Comparison of ENCODE assay signal across 14 cellular contexts in genomic region chr2:120939595-120940318, GRCh38.
DNase-seq lines count a peak whose midpoint lies in the region; ATAC-seq and TF ChIP-seq lines count a peak whose summit lies in the region.
"Had no signal": no experiment of that assay in that cellular context is flagged by ENCODE, and none has a peak within 500 bp of the region (broad histone marks: within the 10 kb centered on the region; RNA-seq: fewer than 3 reads in every experiment).

No MANE protein-coding gene starts in this region.

- no peaks in the 10 kb centered on the region for H4K20me1 ChIP-seq in fibroblast of lung (ENCODE audit: control insufficient read depth, extremely low read depth, insufficient read depth, low read length)

- H3K4me1 ChIP-seq in fibroblast of lung (ENCODE audit: control insufficient read depth, extremely low read depth, insufficient read depth, low read length) (peaks cover 38% of the 10 kb centered on the region), sigmoid colon (peaks cover 0 to 69% (median 62%) of the 10 kb centered on the region in 4 donors)

- ATAC-seq in SK-N-SH treated with all-trans-retinoic acid at 6 μM for 48 hours (peak; percentile 22), T-cell (replicated peaks in 1 of 4) (no peak), HG03159 (IDR thresholded peaks at IDR 0.05; ENCODE audit: unreplicated experiment) (no peak)

- H3K4me1 Mint-ChIP-seq in T-cell = no peaks in the 10 kb centered on the region
- H3K4me1 Mint-ChIP-seq: memory B cell had no signal

- CTCF ChIA-PET in T-cell (lab: Charles Lee) = no interaction called here

- H3K79me2 ChIP-seq in fibroblast of lung (ENCODE audit: control insufficient read depth, insufficient read depth, low read length) = peaks cover 4% of the 10 kb centered on the region

- POLR2A ChIA-PET in T-cell (lab: Charles Lee) = no interaction called here

- H3K27me3 ChIP-seq in fibroblast of lung (ENCODE audit: control insufficient read depth, insufficient read depth, low read length) = no peaks in the 10 kb centered on the region
- no peaks in the 10 kb centered on the region for H3K27me3 ChIP-seq in sigmoid colon
- H3K27me3 ChIP-seq: right atrium auricular region had no signal

- H3K9me3 ChIP-seq in fibroblast of lung (ENCODE audit: control insufficient read depth, insufficient read depth, low read depth, low read length) (no peaks in the 10 kb centered on the region), sigmoid colon (no peaks in the 10 kb centered on the region)
- H3K9me3 ChIP-seq: right atrium auricular region had no signal

- TF ChIP-seq CTCF in fibroblast of lung (conservative IDR thresholded peaks at IDR 0.05 in 1 of 2, IDR thresholded peaks at IDR 0.05 in 1 of 2; ENCODE audit: low read depth in 1 of 2, low read length in 2 of 2) (no peak), sigmoid colon (IDR thresholded peaks at IDR 0.05) (no peak)

- 39 to 63% methylated on average over 9 of the region's 9 CpGs for WGBS in sigmoid colon, 2 donors

- no peaks in the 10 kb centered on the region for H3K36me3 Mint-ChIP-seq in T-cell
- H3K36me3 Mint-ChIP-seq: memory B cell had no signal

- no peaks in the 10 kb centered on the region for H3K9me3 Mint-ChIP-seq in T-cell
- H3K9me3 Mint-ChIP-seq: memory B cell had no signal

- H3K36me3 ChIP-seq in fibroblast of lung (ENCODE audit: control insufficient read depth, insufficient read depth, low read length) (no peaks in the 10 kb centered on the region), sigmoid colon (no peaks in the 10 kb centered on the region)
- H3K36me3 ChIP-seq: right atrium auricular region had no signal

- H2AFZ ChIP-seq in fibroblast of lung (ENCODE audit: low read length) = no peak overlapping the region

- no peak overlapping the region for H3K27ac Mint-ChIP-seq in T-cell
- H3K27ac Mint-ChIP-seq: memory B cell had no signal

- no peak overlapping the region for H3K4me3 Mint-ChIP-seq in T-cell
- H3K4me3 Mint-ChIP-seq: memory B cell had no signal

- H3K4me2 ChIP-seq in fibroblast of lung (ENCODE audit: extremely low read depth, insufficient read depth, low read length) = no peak overlapping the region

- intact Hi-C loops in sigmoid colon (cut with DNase I) = loop anchor here (5.0 kb wide), 2 partner anchors 72 to 202 kb away; partner anchors contain the start of gene GLI2

- H3K27ac ChIP-seq in fibroblast of lung (ENCODE audit: insufficient read depth, low read length) = peak overlapping the region; percentile 22
- H3K27ac ChIP-seq in sigmoid colon = peak overlapping the region in 3 of 4 donors; percentile 9 to 81 (median 49)
- H3K27ac ChIP-seq: right atrium auricular region had no signal

- peaks cover 0 to 2% of the 10 kb centered on the region in 2 donors for H3K27me3 Mint-ChIP-seq in T-cell

- no peak for TF ChIP-seq EP300 in sigmoid colon (IDR thresholded peaks at IDR 0.05)

- TF ChIP-seq POLR2A in sigmoid colon (IDR thresholded peaks at IDR 0.05) = no peak

- H3K9ac ChIP-seq in fibroblast of lung (ENCODE audit: insufficient read depth, low read length) = no peak overlapping the region

- H3K4me3 ChIP-seq in fibroblast of lung (replicated peaks in 1 of 4; ENCODE audit: control extremely low read depth in 1 of 4, insufficient read depth in 1 of 4, low read depth in 3 of 4, low read length in 4 of 4) = no peak overlapping the region
- H3K4me3 ChIP-seq in sigmoid colon = no peak overlapping the region
- H3K4me3 ChIP-seq: right atrium auricular region had no signal

- peak; percentile 77 for DNase-seq in H4 (ENCODE audit: low spot score)
- peak; percentile 89 to 94 for DNase-seq in fibroblast of lung (ENCODE audit: low read depth in 2 of 2)
- no peak for DNase-seq in sigmoid colon
- DNase-seq in T-cell = no peak
- DNase-seq in stimulated activated CD4-positive, alpha-beta T cell treated with anti-CD3 and anti-CD28 coated beads, Interleukin-2, amount 100 ng/mL, for 48 hours = no peak
- no peak for DNase-seq in cortex of kidney (lab: John Stamatoyannopoulos, UW)
- DNase-seq: DND-41; Kasumi-1; NCI-H524; stimulated activated CD8-positive, alpha-beta memory T cell treated with anti-CD3 and anti-CD28 coated beads, Interleukin-4, amount 100 ng/mL, for 48 hours had no signal

TF ChIP-seq in SK-N-SH treated with all-trans-retinoic acid at 6 μM for 48 hours, 23 proteins besides CTCF, POLR2A, EP300 and RAD21 (continues in another document):
- TF ChIP-seq ARNTL (CRISPR knock-in tag; IDR thresholded peaks at IDR 0.05; ENCODE audit: borderline replicate concordance, low read depth) = no peak
- TF ChIP-seq TOX (CRISPR knock-in tag; IDR thresholded peaks at IDR 0.05; ENCODE audit: borderline replicate concordance) = no peak
- TF ChIP-seq ESRRG (CRISPR knock-in tag; IDR thresholded peaks at IDR 0.05) = no peak
- TF ChIP-seq PATZ1 (CRISPR knock-in tag; IDR thresholded peaks at IDR 0.05; ENCODE audit: borderline replicate concordance) = no peak
- no peak for TF ChIP-seq BACH2 (CRISPR knock-in tag; IDR thresholded peaks at IDR 0.05; ENCODE audit: borderline replicate concordance)
- TF ChIP-seq CSRNP3 (CRISPR knock-in tag; IDR thresholded peaks at IDR 0.05) = no peak
- TF ChIP-seq CREB5 (CRISPR knock-in tag; IDR thresholded peaks at IDR 0.05; ENCODE audit: low read depth) = no peak
- no peak for TF ChIP-seq SNAI2 (CRISPR knock-in tag; IDR thresholded peaks at IDR 0.05)
- TF ChIP-seq TSHZ2 (CRISPR knock-in tag; IDR thresholded peaks at IDR 0.05) = no peak
- TF ChIP-seq ISL1 (CRISPR knock-in tag; IDR thresholded peaks at IDR 0.05) = no peak
- TF ChIP-seq CSDC2 (CRISPR knock-in tag; IDR thresholded peaks at IDR 0.05) = no peak

Comparison
In these comparisons a context has a peak if more than half of its experiments do, and no peak if none do; other contexts are left out.
1. DNase-seq: peak in H4 (single experiment) and fibroblast of lung (2 of 2); none in sigmoid colon (single experiment), T-cell (0 of 34), stimulated activated CD4-positive, alpha-beta T cell treated with anti-CD3 and anti-CD28 coated beads, Interleukin-2, amount 100 ng/mL, for 48 hours (0 of 2) and cortex of kidney (single experiment).